1 cellular context compared by ENCODE assay signal in the genomic region with DNA sequence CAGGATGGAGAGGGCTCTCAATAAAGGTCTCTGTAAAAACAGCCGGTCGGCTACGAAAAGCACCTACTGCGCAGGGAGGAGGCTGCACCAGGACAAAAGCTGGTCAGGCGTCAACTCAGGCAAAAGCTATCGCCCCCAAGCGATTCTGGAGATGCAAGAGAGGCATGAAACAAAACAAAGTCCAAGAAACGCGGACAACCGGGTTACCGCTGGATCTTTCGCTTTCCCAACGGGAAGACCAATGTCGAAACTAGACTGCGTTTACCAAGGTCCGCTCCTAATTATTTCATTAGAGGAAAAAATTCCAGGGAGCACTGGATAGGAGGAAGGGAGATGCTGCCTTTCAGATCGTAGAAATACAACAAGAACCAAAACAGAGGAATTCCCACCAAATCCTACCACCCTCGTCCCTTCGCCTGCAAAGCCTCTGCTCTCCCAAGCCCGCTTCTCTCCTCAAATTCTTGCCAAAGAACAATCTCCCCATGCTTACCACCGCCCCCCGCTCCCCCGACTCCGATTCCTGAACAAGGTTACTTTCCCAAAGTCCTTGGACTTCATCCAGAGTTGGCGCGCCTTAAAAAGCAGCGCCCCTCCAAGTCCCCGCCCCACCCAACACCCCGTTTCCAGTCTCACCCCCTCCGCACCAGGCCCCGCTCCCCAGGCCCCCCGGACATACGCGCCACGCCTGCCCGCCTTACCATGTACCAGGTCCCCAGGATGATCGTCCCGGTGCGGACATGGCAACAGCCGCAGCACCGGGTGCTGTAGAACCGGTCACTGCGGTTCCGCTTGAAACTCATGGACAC.
A peak's percentile ranks its signal among the peaks of the same experiment; 100 is the strongest.
TF ChIP-seq lines count a peak whose summit lies in the region.

No MANE protein-coding gene starts in this region.

TF ChIP-seq in K562, 482 proteins besides CTCF, POLR2A, EP300 and RAD21 (continues in another document):
- TF ChIP-seq, protein P1, sequence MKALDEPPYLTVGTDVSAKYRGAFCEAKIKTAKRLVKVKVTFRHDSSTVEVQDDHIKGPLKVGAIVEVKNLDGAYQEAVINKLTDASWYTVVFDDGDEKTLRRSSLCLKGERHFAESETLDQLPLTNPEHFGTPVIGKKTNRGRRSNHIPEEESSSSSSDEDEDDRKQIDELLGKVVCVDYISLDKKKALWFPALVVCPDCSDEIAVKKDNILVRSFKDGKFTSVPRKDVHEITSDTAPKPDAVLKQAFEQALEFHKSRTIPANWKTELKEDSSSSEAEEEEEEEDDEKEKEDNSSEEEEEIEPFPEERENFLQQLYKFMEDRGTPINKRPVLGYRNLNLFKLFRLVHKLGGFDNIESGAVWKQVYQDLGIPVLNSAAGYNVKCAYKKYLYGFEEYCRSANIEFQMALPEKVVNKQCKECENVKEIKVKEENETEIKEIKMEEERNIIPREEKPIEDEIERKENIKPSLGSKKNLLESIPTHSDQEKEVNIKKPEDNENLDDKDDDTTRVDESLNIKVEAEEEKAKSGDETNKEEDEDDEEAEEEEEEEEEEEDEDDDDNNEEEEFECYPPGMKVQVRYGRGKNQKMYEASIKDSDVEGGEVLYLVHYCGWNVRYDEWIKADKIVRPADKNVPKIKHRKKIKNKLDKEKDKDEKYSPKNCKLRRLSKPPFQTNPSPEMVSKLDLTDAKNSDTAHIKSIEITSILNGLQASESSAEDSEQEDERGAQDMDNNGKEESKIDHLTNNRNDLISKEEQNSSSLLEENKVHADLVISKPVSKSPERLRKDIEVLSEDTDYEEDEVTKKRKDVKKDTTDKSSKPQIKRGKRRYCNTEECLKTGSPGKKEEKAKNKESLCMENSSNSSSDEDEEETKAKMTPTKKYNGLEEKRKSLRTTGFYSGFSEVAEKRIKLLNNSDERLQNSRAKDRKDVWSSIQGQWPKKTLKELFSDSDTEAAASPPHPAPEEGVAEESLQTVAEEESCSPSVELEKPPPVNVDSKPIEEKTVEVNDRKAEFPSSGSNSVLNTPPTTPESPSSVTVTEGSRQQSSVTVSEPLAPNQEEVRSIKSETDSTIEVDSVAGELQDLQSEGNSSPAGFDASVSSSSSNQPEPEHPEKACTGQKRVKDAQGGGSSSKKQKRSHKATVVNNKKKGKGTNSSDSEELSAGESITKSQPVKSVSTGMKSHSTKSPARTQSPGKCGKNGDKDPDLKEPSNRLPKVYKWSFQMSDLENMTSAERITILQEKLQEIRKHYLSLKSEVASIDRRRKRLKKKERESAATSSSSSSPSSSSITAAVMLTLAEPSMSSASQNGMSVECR (CRISPR knock-in tag; IDR thresholded peaks at IDR 0.05), result 0 out of 2 replicates have a peak, but pooled peaks have one; percentile 25
- TF ChIP-seq CXXC5 (CRISPR knock-in tag; IDR thresholded peaks at IDR 0.05) (peak; percentile 17; the same call in 1 of the 2 replicates), SAFB2 (IDR thresholded peaks at IDR 0.05; ENCODE audit: borderline replicate concordance, low read depth, low read length, severe bottlenecking) (no peak), BRF1 (IDR thresholded peaks at IDR 0.05; ENCODE audit: borderline replicate concordance, extremely low read depth, insufficient read length) (no peak), ZNF197 (CRISPR knock-in tag; IDR thresholded peaks at IDR 0.05; ENCODE audit: low read depth) (0 out of 2 replicates have a peak, but pooled peaks have one; percentile 16), FOSL1 (tag; conservative IDR thresholded peaks at IDR 0.05) (peak; percentile 25; the same call in 1 of the 2 replicates), FOXP1 (CRISPR knock-in tag; IDR thresholded peaks at IDR 0.05) (0 out of 2 replicates have a peak, but pooled peaks have one; percentile 48), ERF (CRISPR knock-in tag; IDR thresholded peaks at IDR 0.05) (no peak), RBBP5 (IDR thresholded peaks at IDR 0.05; ENCODE audit: borderline replicate concordance, insufficient read depth, low read length, poor library complexity, severe bottlenecking) (peak; percentile 70), GABPB1 (CRISPR knock-in tag; IDR thresholded peaks at IDR 0.05) (0 out of 2 replicates have a peak, but pooled peaks have one; percentile 10), HMGN3 (IDR thresholded peaks at IDR 0.05; ENCODE audit: borderline replicate concordance, extremely low read depth, insufficient read length, low read depth, low read length) (peak; percentile 40), ZKSCAN1 (IDR thresholded peaks at IDR 0.05; ENCODE audit: low read depth, low read length) (peak; percentile 96), ZBTB1 (CRISPR knock-in tag; IDR thresholded peaks at IDR 0.05; ENCODE audit: borderline replicate concordance, low read depth) (0 out of 2 replicates have a peak, but pooled peaks have one; percentile 23), MAZ (CRISPR knock-in tag; conservative IDR thresholded peaks at IDR 0.05 in 1 of 2, IDR thresholded peaks at IDR 0.05 in 1 of 2) (0 out of 4 replicates have a peak, but pooled peaks of 1 of the 2 experiments have one; percentile 36), ZNF263 (CRISPR knock-in tag; IDR thresholded peaks at IDR 0.05; ENCODE audit: borderline replicate concordance) (0 out of 2 replicates have a peak, but pooled peaks have one; percentile 33), CHD1 (IDR thresholded peaks at IDR 0.05; ENCODE audit: low read length) (peak; percentile 38), CCAR2 (IDR thresholded peaks at IDR 0.05; ENCODE audit: low read depth, low read length) (no peak), TEAD1 (CRISPR knock-in tag; IDR thresholded peaks at IDR 0.05) (0 out of 4 replicates have a peak, but pooled peaks of 1 of the 2 experiments have one; percentile 28), MCM3 (IDR thresholded peaks at IDR 0.05) (no peak), E2F3 (CRISPR knock-in tag; IDR thresholded peaks at IDR 0.05) (no peak), SRF (CRISPR knock-in tag; IDR thresholded peaks at IDR 0.05) (0 out of 4 replicates have a peak, but pooled peaks of 1 of the 2 experiments have one; percentile 51), NRF1 (conservative IDR thresholded peaks at IDR 0.05 in 1 of 2, IDR thresholded peaks at IDR 0.05 in 1 of 2) (peak; percentile 76 to 80), ZBED1 (IDR thresholded peaks at IDR 0.05) (0 out of 2 replicates have a peak, but pooled peaks have one; percentile 6), RBM25 (IDR thresholded peaks at IDR 0.05; ENCODE audit: low read depth, low read length, severe bottlenecking) (no peak)
- TF ChIP-seq, protein P2, sequence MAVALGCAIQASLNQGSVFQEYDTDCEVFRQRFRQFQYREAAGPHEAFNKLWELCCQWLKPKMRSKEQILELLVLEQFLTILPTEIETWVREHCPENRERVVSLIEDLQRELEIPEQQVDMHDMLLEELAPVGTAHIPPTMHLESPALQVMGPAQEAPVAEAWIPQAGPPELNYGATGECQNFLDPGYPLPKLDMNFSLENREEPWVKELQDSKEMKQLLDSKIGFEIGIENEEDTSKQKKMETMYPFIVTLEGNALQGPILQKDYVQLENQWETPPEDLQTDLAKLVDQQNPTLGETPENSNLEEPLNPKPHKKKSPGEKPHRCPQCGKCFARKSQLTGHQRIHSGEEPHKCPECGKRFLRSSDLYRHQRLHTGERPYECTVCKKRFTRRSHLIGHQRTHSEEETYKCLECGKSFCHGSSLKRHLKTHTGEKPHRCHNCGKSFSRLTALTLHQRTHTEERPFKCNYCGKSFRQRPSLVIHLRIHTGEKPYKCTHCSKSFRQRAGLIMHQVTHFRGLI (CRISPR knock-in tag; IDR thresholded peaks at IDR 0.05), result peak; percentile 91; the same call in 1 of the 2 replicates
- TF ChIP-seq, protein P3, sequence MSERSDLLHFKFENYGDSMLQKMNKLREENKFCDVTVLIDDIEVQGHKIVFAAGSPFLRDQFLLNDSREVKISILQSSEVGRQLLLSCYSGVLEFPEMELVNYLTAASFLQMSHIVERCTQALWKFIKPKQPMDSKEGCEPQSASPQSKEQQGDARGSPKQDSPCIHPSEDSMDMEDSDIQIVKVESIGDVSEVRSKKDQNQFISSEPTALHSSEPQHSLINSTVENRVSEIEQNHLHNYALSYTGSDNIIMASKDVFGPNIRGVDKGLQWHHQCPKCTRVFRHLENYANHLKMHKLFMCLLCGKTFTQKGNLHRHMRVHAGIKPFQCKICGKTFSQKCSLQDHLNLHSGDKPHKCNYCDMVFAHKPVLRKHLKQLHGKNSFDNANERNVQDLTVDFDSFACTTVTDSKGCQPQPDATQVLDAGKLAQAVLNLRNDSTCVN (CRISPR knock-in tag; IDR thresholded peaks at IDR 0.05), result no peak
- TF ChIP-seq, protein P4, sequence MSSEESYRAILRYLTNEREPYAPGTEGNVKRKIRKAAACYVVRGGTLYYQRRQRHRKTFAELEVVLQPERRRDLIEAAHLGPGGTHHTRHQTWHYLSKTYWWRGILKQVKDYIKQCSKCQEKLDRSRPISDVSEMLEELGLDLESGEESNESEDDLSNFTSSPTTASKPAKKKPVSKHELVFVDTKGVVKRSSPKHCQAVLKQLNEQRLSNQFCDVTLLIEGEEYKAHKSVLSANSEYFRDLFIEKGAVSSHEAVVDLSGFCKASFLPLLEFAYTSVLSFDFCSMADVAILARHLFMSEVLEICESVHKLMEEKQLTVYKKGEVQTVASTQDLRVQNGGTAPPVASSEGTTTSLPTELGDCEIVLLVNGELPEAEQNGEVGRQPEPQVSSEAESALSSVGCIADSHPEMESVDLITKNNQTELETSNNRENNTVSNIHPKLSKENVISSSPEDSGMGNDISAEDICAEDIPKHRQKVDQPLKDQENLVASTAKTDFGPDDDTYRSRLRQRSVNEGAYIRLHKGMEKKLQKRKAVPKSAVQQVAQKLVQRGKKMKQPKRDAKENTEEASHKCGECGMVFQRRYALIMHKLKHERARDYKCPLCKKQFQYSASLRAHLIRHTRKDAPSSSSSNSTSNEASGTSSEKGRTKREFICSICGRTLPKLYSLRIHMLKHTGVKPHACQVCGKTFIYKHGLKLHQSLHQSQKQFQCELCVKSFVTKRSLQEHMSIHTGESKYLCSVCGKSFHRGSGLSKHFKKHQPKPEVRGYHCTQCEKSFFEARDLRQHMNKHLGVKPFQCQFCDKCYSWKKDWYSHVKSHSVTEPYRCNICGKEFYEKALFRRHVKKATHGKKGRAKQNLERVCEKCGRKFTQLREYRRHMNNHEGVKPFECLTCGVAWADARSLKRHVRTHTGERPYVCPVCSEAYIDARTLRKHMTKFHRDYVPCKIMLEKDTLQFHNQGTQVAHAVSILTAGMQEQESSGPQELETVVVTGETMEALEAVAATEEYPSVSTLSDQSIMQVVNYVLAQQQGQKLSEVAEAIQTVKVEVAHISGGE (CRISPR knock-in tag; IDR thresholded peaks at IDR 0.05), result peak in 1 of 3 experiments; percentile 47; a peak in 1 of 6 replicates
- TF ChIP-seq, protein P5, sequence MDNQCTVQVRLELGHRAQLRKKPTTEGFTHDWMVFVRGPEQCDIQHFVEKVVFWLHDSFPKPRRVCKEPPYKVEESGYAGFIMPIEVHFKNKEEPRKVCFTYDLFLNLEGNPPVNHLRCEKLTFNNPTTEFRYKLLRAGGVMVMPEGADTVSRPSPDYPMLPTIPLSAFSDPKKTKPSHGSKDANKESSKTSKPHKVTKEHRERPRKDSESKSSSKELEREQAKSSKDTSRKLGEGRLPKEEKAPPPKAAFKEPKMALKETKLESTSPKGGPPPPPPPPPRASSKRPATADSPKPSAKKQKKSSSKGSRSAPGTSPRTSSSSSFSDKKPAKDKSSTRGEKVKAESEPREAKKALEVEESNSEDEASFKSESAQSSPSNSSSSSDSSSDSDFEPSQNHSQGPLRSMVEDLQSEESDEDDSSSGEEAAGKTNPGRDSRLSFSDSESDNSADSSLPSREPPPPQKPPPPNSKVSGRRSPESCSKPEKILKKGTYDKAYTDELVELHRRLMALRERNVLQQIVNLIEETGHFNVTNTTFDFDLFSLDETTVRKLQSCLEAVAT (IDR thresholded peaks at IDR 0.05), result peak in 1 of 2 experiments; percentile 28; a peak in 1 of 4 replicates
- TF ChIP-seq, protein P6, sequence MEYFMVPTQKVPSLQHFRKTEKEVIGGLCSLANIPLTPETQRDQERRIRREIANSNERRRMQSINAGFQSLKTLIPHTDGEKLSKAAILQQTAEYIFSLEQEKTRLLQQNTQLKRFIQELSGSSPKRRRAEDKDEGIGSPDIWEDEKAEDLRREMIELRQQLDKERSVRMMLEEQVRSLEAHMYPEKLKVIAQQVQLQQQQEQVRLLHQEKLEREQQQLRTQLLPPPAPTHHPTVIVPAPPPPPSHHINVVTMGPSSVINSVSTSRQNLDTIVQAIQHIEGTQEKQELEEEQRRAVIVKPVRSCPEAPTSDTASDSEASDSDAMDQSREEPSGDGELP (CRISPR knock-in tag; IDR thresholded peaks at IDR 0.05; ENCODE audit: borderline replicate concordance), result peak; percentile 25; the same call in 1 of the 2 replicates
- TF ChIP-seq, protein P7, sequence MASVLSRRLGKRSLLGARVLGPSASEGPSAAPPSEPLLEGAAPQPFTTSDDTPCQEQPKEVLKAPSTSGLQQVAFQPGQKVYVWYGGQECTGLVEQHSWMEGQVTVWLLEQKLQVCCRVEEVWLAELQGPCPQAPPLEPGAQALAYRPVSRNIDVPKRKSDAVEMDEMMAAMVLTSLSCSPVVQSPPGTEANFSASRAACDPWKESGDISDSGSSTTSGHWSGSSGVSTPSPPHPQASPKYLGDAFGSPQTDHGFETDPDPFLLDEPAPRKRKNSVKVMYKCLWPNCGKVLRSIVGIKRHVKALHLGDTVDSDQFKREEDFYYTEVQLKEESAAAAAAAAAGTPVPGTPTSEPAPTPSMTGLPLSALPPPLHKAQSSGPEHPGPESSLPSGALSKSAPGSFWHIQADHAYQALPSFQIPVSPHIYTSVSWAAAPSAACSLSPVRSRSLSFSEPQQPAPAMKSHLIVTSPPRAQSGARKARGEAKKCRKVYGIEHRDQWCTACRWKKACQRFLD (CRISPR knock-in tag; IDR thresholded peaks at IDR 0.05), result peak; percentile 42; the same call in 1 of the 2 replicates
- TF ChIP-seq, protein P8, sequence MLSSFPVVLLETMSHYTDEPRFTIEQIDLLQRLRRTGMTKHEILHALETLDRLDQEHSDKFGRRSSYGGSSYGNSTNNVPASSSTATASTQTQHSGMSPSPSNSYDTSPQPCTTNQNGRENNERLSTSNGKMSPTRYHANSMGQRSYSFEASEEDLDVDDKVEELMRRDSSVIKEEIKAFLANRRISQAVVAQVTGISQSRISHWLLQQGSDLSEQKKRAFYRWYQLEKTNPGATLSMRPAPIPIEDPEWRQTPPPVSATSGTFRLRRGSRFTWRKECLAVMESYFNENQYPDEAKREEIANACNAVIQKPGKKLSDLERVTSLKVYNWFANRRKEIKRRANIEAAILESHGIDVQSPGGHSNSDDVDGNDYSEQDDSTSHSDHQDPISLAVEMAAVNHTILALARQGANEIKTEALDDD (IDR thresholded peaks at IDR 0.05), result no peak; the same call in none of the 2 replicates
